Comparison of ENCODE assay signal across 1 cellular context in the genomic region with DNA sequence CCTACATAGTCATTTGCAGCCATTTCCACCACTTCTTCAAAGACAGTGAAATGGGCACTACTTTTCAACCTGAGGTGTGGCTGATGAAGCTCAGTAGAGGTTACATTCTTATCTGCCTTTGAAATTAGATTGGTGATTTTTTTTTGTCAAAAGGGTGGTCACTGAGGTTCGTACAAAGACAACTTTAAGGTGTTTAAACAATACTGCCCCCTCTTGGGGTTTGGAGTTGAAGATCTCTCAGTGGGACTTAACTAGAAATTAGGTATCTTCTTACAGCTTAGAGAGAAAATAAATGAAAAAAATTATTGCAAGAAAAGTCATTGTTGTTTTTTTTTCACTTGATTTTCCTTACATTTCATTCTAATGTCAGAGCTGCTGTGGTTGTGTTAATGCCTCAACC.
TF ChIP-seq lines count a peak whose summit lies in the region.

No MANE protein-coding gene starts in this region.

TF ChIP-seq in H1, 55 proteins besides CTCF, POLR2A, EP300 and RAD21:
- TF ChIP-seq FOSL1 (IDR thresholded peaks at IDR 0.05; ENCODE audit: insufficient read depth, low read depth, low read length) (no peak), NANOG (IDR thresholded peaks at IDR 0.05; ENCODE audit: insufficient read depth, low read depth, low read length, poor library complexity, severe bottlenecking) (no peak), POU5F1 (IDR thresholded peaks at IDR 0.05; ENCODE audit: low read depth, low read length) (no peak), POLR2AphosphoS5 (IDR thresholded peaks at IDR 0.05; ENCODE audit: low read depth, low read length) (no peak), CBX5 (IDR thresholded peaks at IDR 0.05; ENCODE audit: low read depth, low read length) (no peak), GTF2F1 (IDR thresholded peaks at IDR 0.05; ENCODE audit: borderline replicate concordance, low read depth, low read length) (no peak), TAF1 (IDR thresholded peaks at IDR 0.05; ENCODE audit: low read depth, low read length) (no peak), CEBPB (IDR thresholded peaks at IDR 0.05; ENCODE audit: low read depth, low read length) (no peak), CHD7 (IDR thresholded peaks at IDR 0.05; ENCODE audit: insufficient replicate concordance, low read length) (no peak), JUN (IDR thresholded peaks at IDR 0.05; ENCODE audit: low read depth, low read length) (no peak)
